22 cellular contexts compared by ENCODE assay signal in genomic region chr14:33636715-33637114, GRCh38.
DNase-seq lines count a peak whose midpoint lies in the region; ATAC-seq, FAIRE-seq and TF ChIP-seq lines count a peak whose summit lies in the region.
"Had no signal": no experiment of that assay in that cellular context is flagged by ENCODE, and none has a peak within 500 bp of the region (broad histone marks: within the 10 kb centered on the region; RNA-seq: fewer than 3 reads in every experiment).

No MANE protein-coding gene starts in this region.

- H3K4me2 ChIP-seq in HepG2 (ENCODE audit: low read depth, low read length): no peak overlapping the region
- H3K4me2 ChIP-seq: BLaER1 treated with 17β-estradiol and CSF1 and Interleukin-3, amounts not matched to agents 10 nM and 100 nM; GM23338 had no signal

- H3K4me1 ChIP-seq in HepG2 (ENCODE audit: insufficient read depth, low read length) (no peaks in the 10 kb centered on the region), right lobe of liver (no peaks in the 10 kb centered on the region), small intestine (ENCODE audit: control insufficient read depth in 2 of 2, insufficient read depth in 1 of 2, low read depth in 1 of 2, low read length in 1 of 2) (no peaks in the 10 kb centered on the region)
- H3K4me1 ChIP-seq: BLaER1 treated with 17β-estradiol and CSF1 and Interleukin-3, amounts not matched to agents 10 nM and 100 nM had no signal

- H3K27me3 ChIP-seq in HepG2 (ENCODE audit: control insufficient read depth in 1 of 2, insufficient read depth in 2 of 2, low read length in 2 of 2) (peaks cover 0 to 2% of the 10 kb centered on the region in 2 experiments; a peak in 1 of 5 replicates), right lobe of liver (no peaks in the 10 kb centered on the region), small intestine (ENCODE audit: control insufficient read depth in 2 of 2, insufficient read depth in 2 of 2, low read length in 2 of 2) (no peaks in the 10 kb centered on the region), WERI-Rb-1 (ENCODE audit: insufficient read depth, low read depth, severe bottlenecking) (no peaks in the 10 kb centered on the region)
- H3K27me3 ChIP-seq: BLaER1 treated with 17β-estradiol and CSF1 and Interleukin-3, amounts not matched to agents 10 nM and 100 nM had no signal

- peak overlapping the region; percentile 10 for H3K27ac Mint-ChIP-seq in nephron progenitor cell
- H3K27ac Mint-ChIP-seq: B cell; CD8-positive, alpha-beta T cell; GM23338; HFFc6 had no signal

- DNase-seq in HepG2 (ENCODE audit: low spot score) (no peak), right lobe of liver (no peak), glomerular visceral epithelial cell (ENCODE audit: extremely low spot score) (peak; percentile 34), nephron progenitor cell (no peak), small intestine (peak; percentile 3), kidney glomerular epithelial cell (lab: John Stamatoyannopoulos, UW) (no peak), WERI-Rb-1 (no peak), activated gamma-delta T cell treated with Interleukin-2 at 50 U/mL for 16 hours (no peak)
- DNase-seq: 8988T; CD8-positive, alpha-beta T cell; COR-L47; DMS 273 treated with DMSO at 0.1 percent for 48 hours; DMS79; GDM1; H7; HFFc6; IMR-90 had no signal

- H3K4me3 Mint-ChIP-seq in nephron progenitor cell: no peak overlapping the region
- H3K4me3 Mint-ChIP-seq: B cell; CD8-positive, alpha-beta T cell; GM23338; HFFc6 had no signal

- 0 out of 3 replicates have a peak, but pooled peaks have one; percentile 40 for ATAC-seq in HepG2
- no peak for ATAC-seq in right lobe of liver
- ATAC-seq: CD8-positive, alpha-beta T cell; GM23338; HCT116 had no signal

- no peaks in the 10 kb centered on the region for H4K20me1 ChIP-seq in HepG2 (ENCODE audit: insufficient read depth, low read length)
- H4K20me1 ChIP-seq: BLaER1 treated with 17β-estradiol and CSF1 and Interleukin-3, amounts not matched to agents 10 nM and 100 nM had no signal

- intact Hi-C loops in HepG2 (cut with micrococcal nuclease; ENCODE audit: unreplicated experiment) (no loop called here), right lobe of liver (cut with DNase I) (no loop called here)

- TF ChIP-seq EP300 in HepG2 (IDR thresholded peaks at IDR 0.05; ENCODE audit: low read depth in 2 of 2, low read length in 2 of 2) (no peak), HepG2 (CRISPR knock-in tag; IDR thresholded peaks at IDR 0.05; ENCODE audit: borderline replicate concordance) (no peak)

- peaks cover 7% of the 10 kb centered on the region for H3K27me3 Mint-ChIP-seq in nephron progenitor cell (ENCODE audit: low read depth, poor library complexity)
- H3K27me3 Mint-ChIP-seq: B cell had no signal

- H3K36me3 ChIP-seq in HepG2 (replicated peaks in 1 of 2; ENCODE audit: control insufficient read depth in 1 of 2, insufficient read depth in 2 of 2, low read length in 2 of 2) (no peaks in the 10 kb centered on the region), right lobe of liver (no peaks in the 10 kb centered on the region), small intestine (ENCODE audit: control insufficient read depth in 2 of 2, insufficient read depth in 2 of 2, low read length in 2 of 2) (no peaks in the 10 kb centered on the region), WERI-Rb-1 (no peaks in the 10 kb centered on the region)
- H3K36me3 ChIP-seq: BLaER1 treated with 17β-estradiol and CSF1 and Interleukin-3, amounts not matched to agents 10 nM and 100 nM had no signal

- in situ Hi-C loops in HepG2 (cut with HindIII; ENCODE audit: extremely low pct_ligation_motif_present, low pct_unique_long_range_greater_than_20kb): no loop called here

- no peak for TF ChIP-seq RAD21 in HepG2 (CRISPR knock-in tag; IDR thresholded peaks at IDR 0.05)

- peaks cover 3% of the 10 kb centered on the region for H3K4me1 Mint-ChIP-seq in nephron progenitor cell
- H3K4me1 Mint-ChIP-seq: B cell had no signal

- H3K9ac ChIP-seq in HepG2 (ENCODE audit: insufficient read depth, low read depth, low read length): no peak overlapping the region
- H3K9ac ChIP-seq: BLaER1 treated with 17β-estradiol and CSF1 and Interleukin-3, amounts not matched to agents 10 nM and 100 nM had no signal

- FAIRE-seq in HepG2 (lab: Jason Lieb, UNC): no peak
- no peak for FAIRE-seq in small intestine (lab: Jason Lieb, UNC)

- CTCF ChIA-PET in HepG2 (lab: Yijun Ruan, JAX; ENCODE audit: low intra/inter-chr PET ratio, low total read pairs): no interaction called here

- no peaks in the 10 kb centered on the region for H3K9me3 Mint-ChIP-seq in nephron progenitor cell
- H3K9me3 Mint-ChIP-seq: CD8-positive, alpha-beta T cell; GM23338; HFFc6 had no signal

- H3K27ac ChIP-seq in HepG2 (ENCODE audit: extremely low read length, insufficient read depth, low read length): no peak overlapping the region
- no peak overlapping the region for H3K27ac ChIP-seq in right lobe of liver
- no peak overlapping the region for H3K27ac ChIP-seq in small intestine (ENCODE audit: low read depth in 1 of 2, low read length in 1 of 2)
- no peak overlapping the region for H3K27ac ChIP-seq in WERI-Rb-1
- H3K27ac ChIP-seq: BLaER1 treated with 17β-estradiol and CSF1 and Interleukin-3, amounts not matched to agents 10 nM and 100 nM; HL-60 had no signal

- WGBS in HepG2 (ENCODE audit: low lambda C conversion rate): 20% methylated on average over 4 of the region's 4 CpGs
- WGBS in right lobe of liver (ENCODE audit: insufficient coverage, low coverage, low lambda C conversion rate, missing lambda C conversion rate): 26% methylated on average over 3 of the region's 4 CpGs
- 48 to 73% (median 53%) methylated on average over 4 of the region's 4 CpGs for WGBS in small intestine, 3 donors

- TF ChIP-seq POLR2A in HepG2 (IDR thresholded peaks at IDR 0.05; ENCODE audit: insufficient read depth in 1 of 2, low read depth in 2 of 2, low read length in 2 of 2): no peak
- no peak for TF ChIP-seq POLR2A in right lobe of liver (IDR thresholded peaks at IDR 0.05)

- H3K4me3 ChIP-seq in HepG2 (replicated peaks in 1 of 3; ENCODE audit: insufficient read depth in 1 of 3, low read depth in 2 of 3, low read length in 3 of 3) (no peak overlapping the region), right lobe of liver (no peak overlapping the region), small intestine (ENCODE audit: low read depth in 1 of 2, low read length in 2 of 2) (no peak overlapping the region), WERI-Rb-1 (ENCODE audit: low read depth, low read length) (no peak overlapping the region)
- H3K4me3 ChIP-seq: BLaER1 treated with 17β-estradiol and CSF1 and Interleukin-3, amounts not matched to agents 10 nM and 100 nM; GM23338 had no signal

- POLR2A ChIA-PET in HepG2 (lab: Yijun Ruan, JAX): no interaction called here

- H3K79me2 ChIP-seq in HepG2 (ENCODE audit: insufficient read depth, low read length): no peaks in the 10 kb centered on the region

- BruUV-seq in HepG2 (replicated peaks; lab: Mats Ljungman, UMichigan): no TSS peak

- H2AFZ ChIP-seq in HepG2 (ENCODE audit: low read length): no peak overlapping the region
- H2AFZ ChIP-seq: GM23338 had no signal

- H3K9me3 ChIP-seq in HepG2 (ENCODE audit: low read length): no peaks in the 10 kb centered on the region
- H3K9me3 ChIP-seq in right lobe of liver: no peaks in the 10 kb centered on the region
- no peaks in the 10 kb centered on the region for H3K9me3 ChIP-seq in small intestine (ENCODE audit: control insufficient read depth, low read depth)
- H3K9me3 ChIP-seq in WERI-Rb-1 (ENCODE audit: severe bottlenecking): no peaks in the 10 kb centered on the region
- H3K9me3 ChIP-seq: BLaER1 treated with 17β-estradiol and CSF1 and Interleukin-3, amounts not matched to agents 10 nM and 100 nM had no signal

- no peaks in the 10 kb centered on the region for H3K36me3 Mint-ChIP-seq in nephron progenitor cell (ENCODE audit: low read depth)
- H3K36me3 Mint-ChIP-seq: CD8-positive, alpha-beta T cell had no signal

- TF ChIP-seq CTCF in HepG2 (CRISPR knock-in tag; IDR thresholded peaks at IDR 0.05) (no peak), right lobe of liver (IDR thresholded peaks at IDR 0.05) (no peak), nephron progenitor cell (IDR thresholded peaks at IDR 0.05) (no peak), WERI-Rb-1 (IDR thresholded peaks at IDR 0.05; ENCODE audit: low read depth, low read length) (no peak)

TF ChIP-seq in HepG2, 621 proteins besides CTCF, POLR2A, EP300 and RAD21:
- TF ChIP-seq ZNF335 (CRISPR knock-in tag; IDR thresholded peaks at IDR 0.05): no peak
- TF ChIP-seq TCF7L2 (IDR thresholded peaks at IDR 0.05; ENCODE audit: low read depth, low read length): no peak
- TF ChIP-seq SP5 (CRISPR knock-in tag; IDR thresholded peaks at IDR 0.05; ENCODE audit: borderline replicate concordance, low read depth): no peak
- TF ChIP-seq HNF1A (IDR thresholded peaks at IDR 0.05; ENCODE audit: low read depth): 0 out of 2 replicates have a peak, but pooled peaks have one; percentile 68
- 0 out of 2 replicates have a peak, but pooled peaks have one; percentile 20 for TF ChIP-seq HNF1A (CRISPR knock-in tag; IDR thresholded peaks at IDR 0.05; ENCODE audit: borderline replicate concordance)
TF ChIP-seq in HepG2: peak in this region for 1.

Comparison
In these comparisons a context has a peak if more than half of its experiments do, and no peak if none do; other contexts are left out.
1. DNase-seq: peak in glomerular visceral epithelial cell (single experiment) and small intestine (single experiment); none in HepG2 (single experiment), right lobe of liver (0 of 3), nephron progenitor cell (single experiment), kidney glomerular epithelial cell (single experiment), WERI-Rb-1 (single experiment) and activated gamma-delta T cell treated with Interleukin-2 at 50 U/mL for 16 hours (single experiment).